In the genomic region with DNA sequence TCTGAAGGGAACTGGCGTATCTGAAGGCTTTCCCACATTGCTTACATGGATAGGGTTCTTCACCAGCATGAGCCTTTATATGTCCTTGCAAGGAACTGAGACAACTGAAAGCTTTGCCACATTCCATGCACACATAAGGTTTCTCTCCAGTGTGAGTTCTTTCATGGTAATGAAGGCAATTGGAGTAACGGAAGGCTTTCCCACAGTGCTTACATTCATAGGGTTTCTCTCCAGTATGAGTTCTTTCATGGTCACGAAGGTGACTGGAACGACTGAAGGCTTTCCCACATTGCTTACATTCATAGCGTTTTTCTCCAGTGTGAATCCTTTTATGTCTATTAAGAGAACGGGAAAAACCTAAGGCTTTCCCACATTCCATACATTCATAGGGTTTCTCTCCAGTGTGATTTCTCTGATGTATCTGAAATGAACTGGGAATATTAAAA, we compare ENCODE assay signal across 19 cellular contexts. TPM values are rescaled to one million over a fixed set of nuclear protein-coding genes. Genes with fewer than 3 reads are reported as not detected.
DNase-seq lines count a peak whose midpoint lies in the region; ATAC-seq, FAIRE-seq and TF ChIP-seq lines count a peak whose summit lies in the region.
"Had no signal": no experiment of that assay in that cellular context is flagged by ENCODE, and none has a peak within 500 bp of the region (broad histone marks: within the 10 kb centered on the region; RNA-seq: fewer than 3 reads in every experiment).

No MANE protein-coding gene starts in this region.

- no peak overlapping the region for H2AFZ ChIP-seq in SU-DHL-6 (ENCODE audit: low read depth, low read length, severe bottlenecking)

- H4K20me1 ChIP-seq in SU-DHL-6 (ENCODE audit: low read depth, low read length): no peaks in the 10 kb centered on the region

- no peaks in the 10 kb centered on the region for H3F3A ChIP-seq in SU-DHL-6 (ENCODE audit: insufficient read depth)

- H3K36me3 ChIP-seq in SU-DHL-6 (ENCODE audit: low read length) (peaks cover 88% of the 10 kb centered on the region), brain microvascular endothelial cell (replicated peaks) (peaks cover 38% of the 10 kb centered on the region)

- H3K27ac ChIP-seq in SU-DHL-6 (ENCODE audit: low read depth, low read length) (no peak overlapping the region), brain microvascular endothelial cell (no peak overlapping the region)

- H3K4me3 ChIP-seq in SU-DHL-6 (ENCODE audit: insufficient read depth, low read length, poor library complexity, severe bottlenecking): peak overlapping the region; percentile 4
- no peak overlapping the region for H3K4me3 ChIP-seq in fibroblast of pulmonary artery (replicated peaks; ENCODE audit: low read depth, low read length)
- H3K4me3 ChIP-seq in brain microvascular endothelial cell (ENCODE audit: low read depth, low read length): no peak overlapping the region

- H3K9ac ChIP-seq in SU-DHL-6 (ENCODE audit: low read length): no peak overlapping the region

- in situ Hi-C loops in ACHN (cut with HindIII; ENCODE audit: low pct_ligation_motif_present, low pct_unique_long_range_greater_than_20kb, low sequenced_read_pairs) (no loop called here), brain microvascular endothelial cell (cut with HindIII; ENCODE audit: low pct_ligation_motif_present, low sequenced_read_pairs) (no loop called here)

- DNase-seq in ACHN: peak; percentile 14
- peak; percentile 5 for DNase-seq in ELR (ENCODE audit: low read depth)
- peak; percentile 7 for DNase-seq in fibroblast of pulmonary artery (ENCODE audit: low read depth)
- no peak for DNase-seq in GM12891 (ENCODE audit: insufficient read length, low spot score)
- DNase-seq in amniotic stem cell (lab: John Stamatoyannopoulos, UW): no peak
- DNase-seq in brain microvascular endothelial cell: no peak
- DNase-seq: activated CD4-positive, alpha-beta T cell treated with anti-CD3 and anti-CD28 coated beads for 4 hours; activated gamma-delta T cell treated with Interleukin-2 at 50 U/mL for 16 hours; anterior cingulate cortex; cerebellar nuclear complex; H7; islet precursor cell; mammary epithelial cell; naive B cell; NCI-H2029; NCI-H524 treated with DMSO at 0.1 percent for 48 hours; SW 1271 had no signal

- H3K4me2 ChIP-seq in SU-DHL-6 (ENCODE audit: low read depth, low read length, poor library complexity, severe bottlenecking): no peak overlapping the region

- H3K9me2 ChIP-seq in SU-DHL-6 (replicated peaks; ENCODE audit: insufficient read depth, low read length): no peaks in the 10 kb centered on the region

- TF ChIP-seq CTCF in SU-DHL-6 (IDR thresholded peaks at IDR 0.05; ENCODE audit: insufficient read depth, low read length, poor library complexity, severe bottlenecking) (no peak), fibroblast of pulmonary artery (IDR thresholded peaks at IDR 0.05; ENCODE audit: low read length, missing control alignments) (no peak), brain microvascular endothelial cell (IDR thresholded peaks at IDR 0.05; ENCODE audit: low read depth, low read length, missing control alignments) (no peak)

- peaks cover 70% of the 10 kb centered on the region for H3K9me3 ChIP-seq in SU-DHL-6 (ENCODE audit: insufficient read depth, low read length)

- no peaks in the 10 kb centered on the region for H3K27me3 ChIP-seq in SU-DHL-6 (ENCODE audit: low read length)
- no peaks in the 10 kb centered on the region for H3K27me3 ChIP-seq in brain microvascular endothelial cell (replicated peaks)

- ATAC-seq in GM18870 (IDR thresholded peaks at IDR 0.05; ENCODE audit: unreplicated experiment): no peak

- TF ChIP-seq POLR2A in GM12891 (IDR thresholded peaks at IDR 0.05; ENCODE audit: low read depth, low read length): no peak

- no peak for FAIRE-seq in GM12891 (lab: Jason Lieb, UNC)

- H3K79me2 ChIP-seq in SU-DHL-6 (ENCODE audit: insufficient read depth, low read length): peaks cover 42% of the 10 kb centered on the region

TF ChIP-seq in GM12891, 5 proteins besides CTCF, POLR2A, EP300 and RAD21:
- no peak for TF ChIP-seq POU2F2 (IDR thresholded peaks at IDR 0.05; ENCODE audit: low read depth, low read length)
- TF ChIP-seq TAF1 (IDR thresholded peaks at IDR 0.05; ENCODE audit: low read depth, low read length): no peak
- no peak for TF ChIP-seq SPI1 (IDR thresholded peaks at IDR 0.05; ENCODE audit: low read depth, low read length)
- no peak for TF ChIP-seq POLR2AphosphoS5 (IDR thresholded peaks at IDR 0.05; ENCODE audit: low read depth, low read length)
- TF ChIP-seq PAX5 (IDR thresholded peaks at IDR 0.05; ENCODE audit: insufficient read depth, low read length, severe bottlenecking): no peak

RNA-seq across cellular contexts. Expression of a gene that starts 15.0 kb away (rescaled TPM):
- 3.4 TPM for polyA plus RNA-seq in GM12891 (2012; ENCODE audit: low read depth, missing spikeins)

RNA-seq across cellular contexts. Expression of a gene that starts 52.7 kb away (rescaled TPM):
- 4.3 TPM for polyA plus RNA-seq in GM12891 (2012; ENCODE audit: low read depth, missing spikeins)

Comparison
In these comparisons a context has a peak if more than half of its experiments do, and no peak if none do; other contexts are left out.
1. DNase-seq: peak in ACHN (single experiment), ELR (single experiment) and fibroblast of pulmonary artery (single experiment); none in GM12891 (single experiment), amniotic stem cell (single experiment) and brain microvascular endothelial cell (single experiment).